29 cellular contexts compared by ENCODE assay signal in the genomic region with DNA sequence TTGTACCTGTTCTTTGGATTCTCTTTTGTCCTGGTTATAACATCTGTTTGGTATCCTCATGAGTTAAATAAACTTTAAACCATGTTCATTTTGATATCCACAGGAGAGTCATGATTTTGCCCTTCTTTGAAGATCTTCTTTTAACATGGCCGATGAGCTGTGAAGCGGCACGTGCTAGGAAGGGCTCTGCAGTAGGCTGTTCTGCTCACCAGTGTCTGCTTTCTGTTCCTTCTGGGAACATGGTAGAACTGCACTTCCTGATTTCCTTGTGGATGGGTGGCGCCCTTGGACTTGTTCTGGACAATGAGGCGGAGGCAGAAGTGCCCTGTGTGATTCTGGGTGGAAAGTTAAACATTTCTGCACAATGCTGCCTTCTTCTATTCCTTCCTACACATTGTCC.
"Had no signal": no experiment of that assay in that cellular context is flagged by ENCODE, and none has a peak within 500 bp of the region (broad histone marks: within the 10 kb centered on the region; RNA-seq: fewer than 3 reads in every experiment).

No MANE protein-coding gene starts in this region.

- H3K4me3 Mint-ChIP-seq: immature natural killer cell, mesothelial cell of epicardium, naive B cell had no signal

- H3K36me3 Mint-ChIP-seq: immature natural killer cell, mesothelial cell of epicardium, naive B cell had no signal

- FAIRE-seq: colon, endometrium, kidney had no signal

- DNase-seq: dermis blood vessel endothelial cell; dorsolateral prefrontal cortex; effector CD4-positive, alpha-beta T cell; effector memory CD4-positive, alpha-beta T cell; erythroblast; esophagus squamous epithelium; foreskin fibroblast; foreskin melanocyte; gastrocnemius medialis; glutamatergic neuron; head of caudate nucleus; heart right ventricle; hypothalamus; immature natural killer cell; islet precursor cell; kidney; left cardiac atrium; left lung; left ventricle myocardium superior; lower lobe of right lung; mesenchymal stem cell; mucosa of descending colon; naive B cell had no signal

- H3K9me3 ChIP-seq: gastrocnemius medialis had no signal

- H3K36me3 ChIP-seq: esophagus squamous epithelium, gastrocnemius medialis, heart right ventricle, left lung, lower lobe of right lung had no signal

- H3K4me1 ChIP-seq: esophagus squamous epithelium, gastrocnemius medialis, heart right ventricle, left lung, lower lobe of right lung had no signal

- H3K4me3 ChIP-seq: coronary artery, dorsolateral prefrontal cortex, esophagus squamous epithelium, gastrocnemius medialis, heart right ventricle, left lung, lower lobe of right lung, mucosa of descending colon had no signal

- ATAC-seq: esophagus mucosa, gastrocnemius medialis, heart right ventricle, left cardiac atrium, left lung, left ventricle myocardium superior, lower lobe of right lung, mucosa of descending colon had no signal

- H3K4me1 Mint-ChIP-seq: immature natural killer cell, mesothelial cell of epicardium, naive B cell had no signal

- H3K27me3 Mint-ChIP-seq: naive B cell had no signal

- H3K27ac Mint-ChIP-seq: immature natural killer cell, mesothelial cell of epicardium had no signal

- H3K27me3 ChIP-seq: esophagus squamous epithelium, gastrocnemius medialis, left lung had no signal

- H3K27ac ChIP-seq: coronary artery, dorsolateral prefrontal cortex, epithelial cell of prostate, esophagus squamous epithelium, gastrocnemius medialis, heart right ventricle, left lung, lower lobe of right lung had no signal
